Comparison of ENCODE assay signal across 1 cellular context in the genomic region with DNA sequence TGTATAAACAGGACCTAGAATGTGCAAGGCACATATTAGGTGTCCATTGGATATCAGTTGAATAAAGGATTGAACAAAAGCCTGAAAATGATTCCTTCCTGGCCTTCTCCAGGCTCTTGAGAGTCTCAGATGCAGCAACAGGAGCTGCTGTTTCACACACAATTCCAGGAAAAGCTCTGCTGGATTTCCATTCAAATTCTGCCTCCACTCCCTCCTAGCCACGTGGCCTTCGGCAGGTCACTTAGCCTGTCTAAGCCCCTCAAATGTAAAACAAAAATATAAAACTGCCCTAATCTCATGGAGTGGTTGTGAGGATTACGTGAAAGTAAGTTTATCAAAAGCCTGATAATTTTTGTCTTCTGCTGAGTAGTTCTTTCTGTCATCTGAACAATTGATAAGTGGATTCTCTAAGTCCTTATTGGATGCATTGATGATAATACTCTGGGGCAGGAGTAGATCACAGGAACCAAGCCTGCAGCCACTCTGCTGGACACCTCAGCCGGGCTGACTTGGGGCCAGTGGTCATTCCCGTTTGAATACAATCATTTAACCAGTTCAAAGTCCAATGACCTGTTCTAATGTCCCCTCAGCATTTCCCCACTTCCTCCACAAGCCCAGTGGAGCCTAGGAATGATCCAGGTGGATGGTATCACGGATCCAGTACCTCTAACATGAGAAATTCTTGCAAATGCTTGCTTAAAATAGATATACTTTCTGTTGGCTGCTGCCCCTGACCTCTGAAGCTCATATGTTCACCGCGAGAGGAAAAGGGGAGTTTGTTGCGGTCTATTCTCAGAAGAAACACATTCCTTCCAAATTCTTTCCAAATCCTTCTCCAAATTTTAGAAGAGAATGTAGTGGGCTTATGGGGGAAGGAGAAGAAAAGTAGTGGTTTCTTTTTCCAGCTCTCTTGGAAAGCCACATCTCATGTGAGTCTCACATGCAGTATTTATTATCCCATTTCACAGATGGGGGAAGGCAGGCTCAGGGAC.
A peak's percentile ranks its signal among the peaks of the same experiment; 100 is the strongest.
TF ChIP-seq lines count a peak whose summit lies in the region.

No MANE protein-coding gene starts in this region.

TF ChIP-seq in HepG2, 621 proteins besides CTCF, POLR2A, EP300 and RAD21 (continued from another document and continues in another):
- TF ChIP-seq, protein P1, sequence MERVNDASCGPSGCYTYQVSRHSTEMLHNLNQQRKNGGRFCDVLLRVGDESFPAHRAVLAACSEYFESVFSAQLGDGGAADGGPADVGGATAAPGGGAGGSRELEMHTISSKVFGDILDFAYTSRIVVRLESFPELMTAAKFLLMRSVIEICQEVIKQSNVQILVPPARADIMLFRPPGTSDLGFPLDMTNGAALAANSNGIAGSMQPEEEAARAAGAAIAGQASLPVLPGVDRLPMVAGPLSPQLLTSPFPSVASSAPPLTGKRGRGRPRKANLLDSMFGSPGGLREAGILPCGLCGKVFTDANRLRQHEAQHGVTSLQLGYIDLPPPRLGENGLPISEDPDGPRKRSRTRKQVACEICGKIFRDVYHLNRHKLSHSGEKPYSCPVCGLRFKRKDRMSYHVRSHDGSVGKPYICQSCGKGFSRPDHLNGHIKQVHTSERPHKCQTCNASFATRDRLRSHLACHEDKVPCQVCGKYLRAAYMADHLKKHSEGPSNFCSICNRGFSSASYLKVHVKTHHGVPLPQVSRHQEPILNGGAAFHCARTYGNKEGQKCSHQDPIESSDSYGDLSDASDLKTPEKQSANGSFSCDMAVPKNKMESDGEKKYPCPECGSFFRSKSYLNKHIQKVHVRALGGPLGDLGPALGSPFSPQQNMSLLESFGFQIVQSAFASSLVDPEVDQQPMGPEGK (CRISPR knock-in tag; IDR thresholded peaks at IDR 0.05): 0 out of 2 replicates have a peak, but pooled peaks have one; percentile 14
- TF ChIP-seq, protein P2, sequence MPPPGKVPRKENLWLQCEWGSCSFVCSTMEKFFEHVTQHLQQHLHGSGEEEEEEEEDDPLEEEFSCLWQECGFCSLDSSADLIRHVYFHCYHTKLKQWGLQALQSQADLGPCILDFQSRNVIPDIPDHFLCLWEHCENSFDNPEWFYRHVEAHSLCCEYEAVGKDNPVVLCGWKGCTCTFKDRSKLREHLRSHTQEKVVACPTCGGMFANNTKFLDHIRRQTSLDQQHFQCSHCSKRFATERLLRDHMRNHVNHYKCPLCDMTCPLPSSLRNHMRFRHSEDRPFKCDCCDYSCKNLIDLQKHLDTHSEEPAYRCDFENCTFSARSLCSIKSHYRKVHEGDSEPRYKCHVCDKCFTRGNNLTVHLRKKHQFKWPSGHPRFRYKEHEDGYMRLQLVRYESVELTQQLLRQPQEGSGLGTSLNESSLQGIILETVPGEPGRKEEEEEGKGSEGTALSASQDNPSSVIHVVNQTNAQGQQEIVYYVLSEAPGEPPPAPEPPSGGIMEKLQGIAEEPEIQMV (CRISPR knock-in tag; IDR thresholded peaks at IDR 0.05; ENCODE audit: low read depth): no peak
- TF ChIP-seq CSRNP1 (CRISPR knock-in tag; IDR thresholded peaks at IDR 0.05) (no peak), ZNF296 (CRISPR knock-in tag; conservative IDR thresholded peaks at IDR 0.05) (0 out of 2 replicates have a peak, but pooled peaks have one; percentile 68), KMT2A (CRISPR knock-in tag; IDR thresholded peaks at IDR 0.05) (no peak), NFIB (CRISPR knock-in tag; IDR thresholded peaks at IDR 0.05; ENCODE audit: borderline replicate concordance) (no peak), ZNF570 (CRISPR knock-in tag; IDR thresholded peaks at IDR 0.05; ENCODE audit: borderline replicate concordance) (no peak), ZC3H13 (CRISPR knock-in tag; IDR thresholded peaks at IDR 0.05) (no peak), ZNF264 (CRISPR knock-in tag; IDR thresholded peaks at IDR 0.05) (no peak), HNRNPK (IDR thresholded peaks at IDR 0.05; ENCODE audit: low read depth, low read length, poor library complexity, severe bottlenecking) (no peak), ATF7-NPFF (CRISPR knock-in tag; IDR thresholded peaks at IDR 0.05; ENCODE audit: low read depth) (no peak), ZMYM3 (CRISPR knock-in tag; IDR thresholded peaks at IDR 0.05) (no peak; the same call in 1 of the 2 replicates), SNAI1 (CRISPR knock-in tag; IDR thresholded peaks at IDR 0.05; ENCODE audit: borderline replicate concordance) (no peak), FLYWCH1 (CRISPR knock-in tag; IDR thresholded peaks at IDR 0.05) (no peak), PITX1 (CRISPR knock-in tag; IDR thresholded peaks at IDR 0.05) (no peak), NFAT5 (CRISPR knock-in tag; IDR thresholded peaks at IDR 0.05) (no peak), ZNF773 (CRISPR knock-in tag; IDR thresholded peaks at IDR 0.05; ENCODE audit: borderline replicate concordance) (no peak), MAFK (conservative IDR thresholded peaks at IDR 0.05 in 1 of 2, IDR thresholded peaks at IDR 0.05 in 1 of 2; ENCODE audit: low read length in 2 of 2) (peak in 1 of 2 experiments; percentile 49; a peak in 2 of 4 replicates), ZIK1 (CRISPR knock-in tag; IDR thresholded peaks at IDR 0.05; ENCODE audit: borderline replicate concordance, low read depth) (no peak), ZSCAN31 (CRISPR knock-in tag; IDR thresholded peaks at IDR 0.05; ENCODE audit: low read depth) (no peak), U2AF1 (optimal IDR thresholded peaks at IDR 0.05; ENCODE audit: low read depth, low read length) (no peak), ZFAT (CRISPR knock-in tag; conservative IDR thresholded peaks at IDR 0.05) (no peak), ZSCAN21 (CRISPR knock-in tag; IDR thresholded peaks at IDR 0.05; ENCODE audit: borderline replicate concordance) (no peak), NONO (IDR thresholded peaks at IDR 0.05) (no peak), NONO (CRISPR knock-in tag; conservative IDR thresholded peaks at IDR 0.05) (no peak), ZNF235 (CRISPR knock-in tag; IDR thresholded peaks at IDR 0.05; ENCODE audit: borderline replicate concordance) (no peak), ATF1 (CRISPR knock-in tag; IDR thresholded peaks at IDR 0.05) (no peak), IRX3 (CRISPR knock-in tag; IDR thresholded peaks at IDR 0.05; ENCODE audit: borderline replicate concordance, low read depth) (no peak), HOXA7 (CRISPR knock-in tag; IDR thresholded peaks at IDR 0.05) (no peak), ZNF292 (CRISPR knock-in tag; IDR thresholded peaks at IDR 0.05; ENCODE audit: borderline replicate concordance, low read depth) (peak; percentile 47; the same call in 1 of the 2 replicates), ZNF891 (CRISPR knock-in tag; IDR thresholded peaks at IDR 0.05) (no peak), ETV5 (CRISPR knock-in tag; IDR thresholded peaks at IDR 0.05; ENCODE audit: borderline replicate concordance) (peak; percentile 77; the same call in 1 of the 2 replicates), ZNF136 (CRISPR knock-in tag; IDR thresholded peaks at IDR 0.05; ENCODE audit: low read depth) (no peak), GATAD2A (CRISPR knock-in tag; IDR thresholded peaks at IDR 0.05) (peak; percentile 85), TCF7 (IDR thresholded peaks at IDR 0.05; ENCODE audit: low read depth) (no peak), ARID5B (CRISPR knock-in tag; IDR thresholded peaks at IDR 0.05) (peak; percentile 79)
- TF ChIP-seq, protein P3, sequence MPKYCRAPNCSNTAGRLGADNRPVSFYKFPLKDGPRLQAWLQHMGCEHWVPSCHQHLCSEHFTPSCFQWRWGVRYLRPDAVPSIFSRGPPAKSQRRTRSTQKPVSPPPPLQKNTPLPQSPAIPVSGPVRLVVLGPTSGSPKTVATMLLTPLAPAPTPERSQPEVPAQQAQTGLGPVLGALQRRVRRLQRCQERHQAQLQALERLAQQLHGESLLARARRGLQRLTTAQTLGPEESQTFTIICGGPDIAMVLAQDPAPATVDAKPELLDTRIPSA (CRISPR knock-in tag; IDR thresholded peaks at IDR 0.05; ENCODE audit: borderline replicate concordance): no peak
- TF ChIP-seq, protein P4, sequence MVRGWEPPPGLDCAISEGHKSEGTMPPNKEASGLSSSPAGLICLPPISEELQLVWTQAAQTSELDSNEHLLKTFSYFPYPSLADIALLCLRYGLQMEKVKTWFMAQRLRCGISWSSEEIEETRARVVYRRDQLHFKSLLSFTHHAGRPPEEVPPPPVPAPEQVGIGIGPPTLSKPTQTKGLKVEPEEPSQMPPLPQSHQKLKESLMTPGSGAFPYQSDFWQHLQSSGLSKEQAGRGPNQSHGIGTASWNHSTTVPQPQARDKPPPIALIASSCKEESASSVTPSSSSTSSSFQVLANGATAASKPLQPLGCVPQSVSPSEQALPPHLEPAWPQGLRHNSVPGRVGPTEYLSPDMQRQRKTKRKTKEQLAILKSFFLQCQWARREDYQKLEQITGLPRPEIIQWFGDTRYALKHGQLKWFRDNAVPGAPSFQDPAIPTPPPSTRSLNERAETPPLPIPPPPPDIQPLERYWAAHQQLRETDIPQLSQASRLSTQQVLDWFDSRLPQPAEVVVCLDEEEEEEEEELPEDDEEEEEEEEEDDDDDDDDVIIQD (CRISPR knock-in tag; IDR thresholded peaks at IDR 0.05; ENCODE audit: low read depth): no peak
- TF ChIP-seq, protein P5, sequence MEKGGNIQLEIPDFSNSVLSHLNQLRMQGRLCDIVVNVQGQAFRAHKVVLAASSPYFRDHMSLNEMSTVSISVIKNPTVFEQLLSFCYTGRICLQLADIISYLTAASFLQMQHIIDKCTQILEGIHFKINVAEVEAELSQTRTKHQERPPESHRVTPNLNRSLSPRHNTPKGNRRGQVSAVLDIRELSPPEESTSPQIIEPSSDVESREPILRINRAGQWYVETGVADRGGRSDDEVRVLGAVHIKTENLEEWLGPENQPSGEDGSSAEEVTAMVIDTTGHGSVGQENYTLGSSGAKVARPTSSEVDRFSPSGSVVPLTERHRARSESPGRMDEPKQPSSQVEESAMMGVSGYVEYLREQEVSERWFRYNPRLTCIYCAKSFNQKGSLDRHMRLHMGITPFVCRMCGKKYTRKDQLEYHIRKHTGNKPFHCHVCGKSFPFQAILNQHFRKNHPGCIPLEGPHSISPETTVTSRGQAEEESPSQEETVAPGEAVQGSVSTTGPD (CRISPR knock-in tag; IDR thresholded peaks at IDR 0.05): no peak
